Comparison of ENCODE assay signal across 8 cellular contexts in genomic region chr13:49495783-49496762, GRCh38. TPM values are rescaled to one million over a fixed set of nuclear protein-coding genes. Genes with fewer than 3 reads are reported as not detected.
DNase-seq lines count a peak whose midpoint lies in the region; ATAC-seq and TF ChIP-seq lines count a peak whose summit lies in the region.

Gene PHF11, plus strand, starts transcription at chr13:49495953. Its CDS starts 49 bp downstream, at chr13:49496002.

- no peaks in the 10 kb centered on the region for H3K79me2 ChIP-seq in PC-3 (ENCODE audit: low read length)

- H3K9me3 ChIP-seq in PC-3 (ENCODE audit: low read length) = no peaks in the 10 kb centered on the region
- no peaks in the 10 kb centered on the region for H3K9me3 ChIP-seq in esophagus squamous epithelium

- WGBS in esophagus squamous epithelium, 2 donors = 0% methylated on average over 2 to 8 of the region's 71 CpGs

- peak within 1 kb of the TSS; percentile 80 for H3K9ac ChIP-seq in PC-3 (ENCODE audit: low read length)

- POLR2A ChIA-PET in AG04449 (lab: Yijun Ruan, JAX) = interaction anchor here (0.6 to 1.0 kb wide), 2 partner anchors 16 to 52 kb away, joined by 3 to 5 read pairs; partner anchors contain the start of genes CAB39L and SETDB2
- POLR2A ChIA-PET in PC-3 (lab: Charles Lee; ENCODE audit: unreplicated experiment) = interaction anchor here (0.6 to 0.7 kb wide), 3 partner anchors 49 to 107 kb away, joined by 3 to 8 read pairs (median 7); no protein-coding TSS in a partner anchor

- TF ChIP-seq POLR2A in esophagus squamous epithelium (IDR thresholded peaks at IDR 0.05) = peak in 2 of 4 donors; percentile 71 to 73

- H3K27me3 ChIP-seq in PC-3 (ENCODE audit: low read length) (no peaks in the 10 kb centered on the region), esophagus squamous epithelium (no peaks in the 10 kb centered on the region)

- no peak for DNase-seq in AG04449 (ENCODE audit: low read depth, low spot score)
- DNase-seq in PC-3 = peak; percentile 60
- peak; percentile 77 for DNase-seq in activated T-helper 1 cell treated with Interleukin-2 at 50 U/mL for 16 hours (ENCODE audit: low read depth)
- DNase-seq in esophagus squamous epithelium (lab: John Stamatoyannopoulos, UW) = peak; percentile 20
- peak; percentile 80 for DNase-seq in myocyte (ENCODE audit: low read depth)
- DNase-seq in stimulated activated effector memory CD8-positive, alpha-beta T cell treated with anti-CD3 and anti-CD28 coated beads, Interleukin-12 subunit alpha, Interleukin-12 subunit beta, amount 100 ng/mL, for 72 hours (ENCODE audit: low spot score in 2 of 2) = peak; percentile 74 to 90

- H3K4me3 Mint-ChIP-seq in stimulated activated effector memory CD8-positive, alpha-beta T cell treated with anti-CD3 and anti-CD28 coated beads, Interleukin-12 subunit alpha, Interleukin-12 subunit beta, amount 100 ng/mL, for 72 hours = peak within 1 kb of the TSS; percentile 87

- no peaks in the 10 kb centered on the region for H3K9me2 ChIP-seq in PC-3 (replicated peaks; ENCODE audit: low read length)

- no peaks in the 10 kb centered on the region for H4K20me1 ChIP-seq in PC-3 (ENCODE audit: low read length)

- no TSS peak for BruUV-seq in PC-3 (replicated peaks; lab: Mats Ljungman, UMichigan)

- no peaks in the 10 kb centered on the region for H3F3A ChIP-seq in PC-3 (ENCODE audit: low read length, unreplicated experiment)

- H3K4me1 Mint-ChIP-seq in stimulated activated effector memory CD8-positive, alpha-beta T cell treated with anti-CD3 and anti-CD28 coated beads, Interleukin-12 subunit alpha, Interleukin-12 subunit beta, amount 100 ng/mL, for 72 hours = peaks cover 55% of the 10 kb centered on the region

- peak within 1 kb of the TSS; percentile 92 for H3K27ac Mint-ChIP-seq in stimulated activated effector memory CD8-positive, alpha-beta T cell treated with anti-CD3 and anti-CD28 coated beads, Interleukin-12 subunit alpha, Interleukin-12 subunit beta, amount 100 ng/mL, for 72 hours

- H3K4me1 ChIP-seq in PC-3 (ENCODE audit: insufficient read depth, low read length) = peaks cover 26% of the 10 kb centered on the region
- H3K4me1 ChIP-seq in esophagus squamous epithelium = peaks cover 0 to 52% (median 6%) of the 10 kb centered on the region in 3 donors

- peak within 1 kb of the TSS; percentile 89 for H2AFZ ChIP-seq in PC-3 (ENCODE audit: low read length)

- no peak for TF ChIP-seq CTCF in AG04449 (IDR thresholded peaks at IDR 0.05; ENCODE audit: insufficient read depth, low read length, missing control alignments)
- TF ChIP-seq CTCF in PC-3 (conservative IDR thresholded peaks at IDR 0.05; ENCODE audit: low read depth, low read length) = no peak
- TF ChIP-seq CTCF in esophagus squamous epithelium (IDR thresholded peaks at IDR 0.05) = peak in 2 of 6 experiments; percentile 16

- H3K36me3 Mint-ChIP-seq in stimulated activated effector memory CD8-positive, alpha-beta T cell treated with anti-CD3 and anti-CD28 coated beads, Interleukin-12 subunit alpha, Interleukin-12 subunit beta, amount 100 ng/mL, for 72 hours = peaks cover 61% of the 10 kb centered on the region

- H3K27ac ChIP-seq in PC-3 (ENCODE audit: low read length) (peak within 1 kb of the TSS; percentile 68), esophagus squamous epithelium (peak within 1 kb of the TSS; percentile 86 to 96 (median 93))

- peak within 1 kb of the TSS; percentile 82 for H3K4me2 ChIP-seq in PC-3 (ENCODE audit: low read length)

- H3K36me3 ChIP-seq in PC-3 (ENCODE audit: low read depth, low read length) (no peaks in the 10 kb centered on the region), esophagus squamous epithelium (peaks cover 0 to 2% (median 0%) of the 10 kb centered on the region in 3 donors)

- peaks cover 7% of the 10 kb centered on the region for H3K9me3 Mint-ChIP-seq in stimulated activated effector memory CD8-positive, alpha-beta T cell treated with anti-CD3 and anti-CD28 coated beads, Interleukin-12 subunit alpha, Interleukin-12 subunit beta, amount 100 ng/mL, for 72 hours

- peak; percentile 66 for ATAC-seq in GM18870 (IDR thresholded peaks at IDR 0.05; ENCODE audit: unreplicated experiment)
- peak; percentile 78 for ATAC-seq in HG03097 (IDR thresholded peaks at IDR 0.05; ENCODE audit: low FRiP score, unreplicated experiment)
- peak; percentile 74 for ATAC-seq in PC-3
- ATAC-seq in stimulated activated effector memory CD8-positive, alpha-beta T cell treated with anti-CD3 and anti-CD28 coated beads, Interleukin-12 subunit alpha, Interleukin-12 subunit beta, amount 100 ng/mL, for 72 hours = peak; percentile 93

- CTCF ChIA-PET in AG04449 (lab: Yijun Ruan, JAX) (interaction anchor here (0.6 to 0.8 kb wide), 3 partner anchors 18 to 110 kb away, joined by 3 read pairs; partner anchors contain the start of genes CAB39L and SETDB2), PC-3 (lab: Charles Lee) (no interaction called here)

- H3K4me3 ChIP-seq in AG04449 (ENCODE audit: low read depth, low read length) (peak within 1 kb of the TSS; percentile 62), PC-3 (ENCODE audit: low read length) (peak within 1 kb of the TSS; percentile 72), esophagus squamous epithelium (peak within 1 kb of the TSS; percentile 50 to 77 (median 63))

- intact Hi-C loops in PC-3 (cut with micrococcal nuclease) (loop anchor here (2.0 to 5.0 kb wide), 2 partner anchors 51 to 111 kb away; partner anchors contain the start of genes CAB39L and SETDB2), esophagus squamous epithelium (cut with DNase I) (no loop called here)

RNA-seq across cellular contexts. Expression of gene PHF11, which starts in this region (rescaled TPM):
- total RNA-seq in PC-3 (2014; rRNA removed) (7.1 and 7.9 TPM in 2 replicates), esophagus squamous epithelium (10 to 100 TPM; 12.9 to 31.3 (median 19.6) TPM), myocyte (14.5 and 20.9 TPM in 2 replicates)
- 13.4 TPM for polyA plus RNA-seq in myocyte (2012)
